In the genomic region with DNA sequence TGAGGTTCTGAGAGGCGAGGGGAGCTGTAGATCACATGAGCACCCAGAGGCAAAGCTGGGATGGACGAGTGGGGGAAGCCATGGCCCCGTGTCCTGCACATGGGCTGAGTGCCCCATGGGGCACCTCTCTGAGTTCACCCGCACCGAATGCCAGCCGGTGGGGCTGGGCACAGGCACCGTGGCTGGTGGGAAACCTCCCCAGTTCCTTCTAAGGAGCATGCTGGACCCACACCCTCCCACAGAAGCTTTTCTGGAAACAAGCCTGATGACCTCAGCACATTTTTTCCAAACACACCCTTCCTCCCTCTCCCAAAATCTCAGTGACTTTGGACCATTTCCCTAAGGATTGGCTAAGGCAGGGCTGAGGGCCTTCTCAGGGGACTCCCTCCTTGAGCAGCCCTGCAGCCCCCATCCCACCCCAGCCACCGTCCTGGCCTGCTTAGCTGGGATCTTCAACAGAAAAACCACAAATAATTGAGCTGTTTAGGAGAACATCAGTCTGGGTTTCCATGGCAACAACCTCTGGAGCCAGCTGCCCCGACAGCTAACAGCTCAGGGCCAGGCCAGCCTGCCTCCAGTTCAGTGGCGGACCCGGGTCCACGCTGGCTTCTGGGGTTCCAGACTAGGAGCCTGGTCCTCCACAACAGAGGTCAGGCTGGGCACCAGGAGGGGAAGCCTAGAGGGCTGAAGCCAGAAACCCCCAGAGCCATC, we compare ENCODE assay signal across 1 cellular context.
TF ChIP-seq lines count a peak whose summit lies in the region.

No MANE protein-coding gene starts in this region.

TF ChIP-seq in SK-N-SH, 30 proteins besides CTCF, POLR2A, EP300 and RAD21 (continued from another document):
- TF ChIP-seq, protein P1, sequence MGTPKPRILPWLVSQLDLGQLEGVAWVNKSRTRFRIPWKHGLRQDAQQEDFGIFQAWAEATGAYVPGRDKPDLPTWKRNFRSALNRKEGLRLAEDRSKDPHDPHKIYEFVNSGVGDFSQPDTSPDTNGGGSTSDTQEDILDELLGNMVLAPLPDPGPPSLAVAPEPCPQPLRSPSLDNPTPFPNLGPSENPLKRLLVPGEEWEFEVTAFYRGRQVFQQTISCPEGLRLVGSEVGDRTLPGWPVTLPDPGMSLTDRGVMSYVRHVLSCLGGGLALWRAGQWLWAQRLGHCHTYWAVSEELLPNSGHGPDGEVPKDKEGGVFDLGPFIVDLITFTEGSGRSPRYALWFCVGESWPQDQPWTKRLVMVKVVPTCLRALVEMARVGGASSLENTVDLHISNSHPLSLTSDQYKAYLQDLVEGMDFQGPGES (IDR thresholded peaks at IDR 0.05; ENCODE audit: low read depth, low read length), result no peak
- TF ChIP-seq, protein P2, sequence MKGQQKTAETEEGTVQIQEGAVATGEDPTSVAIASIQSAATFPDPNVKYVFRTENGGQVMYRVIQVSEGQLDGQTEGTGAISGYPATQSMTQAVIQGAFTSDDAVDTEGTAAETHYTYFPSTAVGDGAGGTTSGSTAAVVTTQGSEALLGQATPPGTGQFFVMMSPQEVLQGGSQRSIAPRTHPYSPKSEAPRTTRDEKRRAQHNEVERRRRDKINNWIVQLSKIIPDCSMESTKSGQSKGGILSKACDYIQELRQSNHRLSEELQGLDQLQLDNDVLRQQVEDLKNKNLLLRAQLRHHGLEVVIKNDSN (IDR thresholded peaks at IDR 0.05; ENCODE audit: borderline replicate concordance, low read depth), result no peak
